In genomic region chr5:90297045-90297764, GRCh38 we compare ENCODE assay signal across 1 cellular context.
TF ChIP-seq lines count a peak whose summit lies in the region.

No MANE protein-coding gene starts in this region.

TF ChIP-seq in H1, 55 proteins besides CTCF, POLR2A, EP300 and RAD21:
- TF ChIP-seq CHD2 (IDR thresholded peaks at IDR 0.05; ENCODE audit: low read length) (no peak), ATF3 (IDR thresholded peaks at IDR 0.05; ENCODE audit: insufficient read depth, low read depth, low read length) (no peak), SIX5 (IDR thresholded peaks at IDR 0.05; ENCODE audit: low read depth, low read length) (no peak), HDAC2 (IDR thresholded peaks at IDR 0.05; ENCODE audit: borderline replicate concordance in 1 of 2, low read depth in 2 of 2, low read length in 2 of 2) (no peak), TCF12 (IDR thresholded peaks at IDR 0.05; ENCODE audit: low read depth, low read length) (no peak), MAFK (IDR thresholded peaks at IDR 0.05; ENCODE audit: low read depth, low read length) (no peak), EZH2 (IDR thresholded peaks at IDR 0.05; ENCODE audit: low read depth, low read length, severe bottlenecking) (no peak), BACH1 (IDR thresholded peaks at IDR 0.05; ENCODE audit: low read length) (no peak), YY1 (IDR thresholded peaks at IDR 0.05; ENCODE audit: low read depth, low read length) (no peak), JUND (IDR thresholded peaks at IDR 0.05; ENCODE audit: low read length) (no peak), USF2 (IDR thresholded peaks at IDR 0.05; ENCODE audit: low read length) (no peak), CEBPB (IDR thresholded peaks at IDR 0.05; ENCODE audit: low read depth, low read length) (no peak), TAF1 (IDR thresholded peaks at IDR 0.05; ENCODE audit: low read depth, low read length) (no peak), RFX5 (IDR thresholded peaks at IDR 0.05; ENCODE audit: borderline replicate concordance, low read depth, low read length) (no peak), CHD7 (IDR thresholded peaks at IDR 0.05; ENCODE audit: insufficient replicate concordance, low read length) (no peak), HDAC6 (IDR thresholded peaks at IDR 0.05; ENCODE audit: low read depth, low read length) (no peak), CBX5 (IDR thresholded peaks at IDR 0.05; ENCODE audit: low read depth, low read length) (no peak), SP2 (IDR thresholded peaks at IDR 0.05; ENCODE audit: low read length) (no peak)
TF ChIP-seq in H1: peak in this region for 0.
